12 cellular contexts compared by ENCODE assay signal in the genomic region with DNA sequence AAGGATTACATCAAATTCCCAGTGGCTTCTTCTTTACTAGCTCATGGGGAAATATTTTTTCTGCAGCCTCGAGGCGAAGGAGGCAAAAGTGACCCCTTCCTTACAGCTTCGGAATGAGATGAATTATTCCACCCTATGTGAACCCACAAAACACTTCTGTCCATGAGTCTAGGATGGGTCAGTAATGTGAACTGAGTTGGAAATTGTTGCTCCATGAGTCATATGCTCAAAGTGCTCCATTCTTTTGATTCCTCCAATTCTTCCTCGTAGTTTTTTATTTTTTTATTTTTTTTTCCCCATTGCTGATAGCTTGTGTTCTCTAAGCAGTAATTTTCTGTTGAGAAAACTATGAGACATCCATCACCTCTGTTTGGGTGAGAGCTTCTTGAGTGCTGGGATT. TPM values are rescaled to one million over a fixed set of nuclear protein-coding genes. Genes with fewer than 3 reads are reported as not detected.
DNase-seq lines count a peak whose midpoint lies in the region; ATAC-seq and TF ChIP-seq lines count a peak whose summit lies in the region.
"Had no signal": no experiment of that assay in that cellular context is flagged by ENCODE, and none has a peak within 500 bp of the region (broad histone marks: within the 10 kb centered on the region; RNA-seq: fewer than 3 reads in every experiment).

No MANE protein-coding gene starts in this region.

- H4K20me1 ChIP-seq in fibroblast of lung (ENCODE audit: control insufficient read depth, extremely low read depth, insufficient read depth, low read length) (no peaks in the 10 kb centered on the region), MM.1S (ENCODE audit: insufficient read depth, low read length) (no peaks in the 10 kb centered on the region)

- H3K27ac ChIP-seq in fibroblast of lung (ENCODE audit: insufficient read depth, low read length) (no peak overlapping the region), MM.1S (ENCODE audit: low read length) (no peak overlapping the region)

- ATAC-seq in left lobe of liver = no peak

- H3K4me2 ChIP-seq in fibroblast of lung (ENCODE audit: extremely low read depth, insufficient read depth, low read length) = no peak overlapping the region
- H3K4me2 ChIP-seq in MM.1S (ENCODE audit: low read depth, low read length) = no peak overlapping the region

- no peaks in the 10 kb centered on the region for H3K9me2 ChIP-seq in MM.1S (replicated peaks; ENCODE audit: insufficient read depth, low read length)

- no peaks in the 10 kb centered on the region for H3F3A ChIP-seq in MM.1S (ENCODE audit: insufficient read depth, low read length)

- no peaks in the 10 kb centered on the region for H3K79me2 ChIP-seq in fibroblast of lung (ENCODE audit: control insufficient read depth, insufficient read depth, low read length)
- no peaks in the 10 kb centered on the region for H3K79me2 ChIP-seq in MM.1S (ENCODE audit: low read length)

- H3K36me3 ChIP-seq in fibroblast of lung (ENCODE audit: control insufficient read depth, insufficient read depth, low read length) (no peaks in the 10 kb centered on the region), MM.1S (replicated peaks; ENCODE audit: insufficient read depth, low read length) (no peaks in the 10 kb centered on the region)

- H3K27me3 ChIP-seq in fibroblast of lung (ENCODE audit: control insufficient read depth, insufficient read depth, low read length) = no peaks in the 10 kb centered on the region
- H3K27me3 ChIP-seq in MM.1S (replicated peaks; ENCODE audit: insufficient read depth, low read length) = no peaks in the 10 kb centered on the region

- no peaks in the 10 kb centered on the region for H3K9me3 ChIP-seq in fibroblast of lung (ENCODE audit: control insufficient read depth, insufficient read depth, low read depth, low read length)
- H3K9me3 ChIP-seq in MM.1S (replicated peaks; ENCODE audit: insufficient read depth, low read length) = no peaks in the 10 kb centered on the region

- no peak overlapping the region for H3K9ac ChIP-seq in fibroblast of lung (ENCODE audit: insufficient read depth, low read length)
- H3K9ac ChIP-seq in MM.1S (ENCODE audit: low read length) = no peak overlapping the region

- H3K4me3 ChIP-seq in fibroblast of lung (replicated peaks in 1 of 4; ENCODE audit: control extremely low read depth in 1 of 4, insufficient read depth in 1 of 4, low read depth in 3 of 4, low read length in 4 of 4) (no peak overlapping the region), MM.1S (ENCODE audit: low read length) (no peak overlapping the region)

- DNase-seq in GM04504 (ENCODE audit: low read depth) (peak; percentile 69), RPMI7951 (ENCODE audit: low read depth) (peak; percentile 70), fibroblast of lung (ENCODE audit: low read depth in 2 of 2) (peak; percentile 24 to 91), renal cortical epithelial cell (ENCODE audit: low read depth) (peak; percentile 87), left lobe of liver (ENCODE audit: low spot score) (no peak), MM.1S (no peak), inferior parietal cortex (ENCODE audit: extremely low spot score) (no peak)
- no peak for DNase-seq in stimulated activated CD4-positive, alpha-beta T cell treated with anti-CD3 and anti-CD28 coated beads, Interleukin-4, amount 100 ng/mL, for 1 hour
- DNase-seq: activated naive CD4-positive, alpha-beta T cell treated with anti-CD3 and anti-CD28 coated beads, Interleukin-2, amount 50 U/mL, for 16 hours; CD8-positive, alpha-beta memory T cell; NCI-H510A; SHP77 had no signal

- H2AFZ ChIP-seq in fibroblast of lung (ENCODE audit: low read length) = no peak overlapping the region
- H2AFZ ChIP-seq in MM.1S (ENCODE audit: low read length) = no peak overlapping the region

- TF ChIP-seq CTCF in fibroblast of lung (conservative IDR thresholded peaks at IDR 0.05 in 1 of 2, IDR thresholded peaks at IDR 0.05 in 1 of 2; ENCODE audit: low read depth in 1 of 2, low read length in 2 of 2) (no peak), MM.1S (IDR thresholded peaks at IDR 0.05; ENCODE audit: low read length) (no peak)

- H3K4me1 ChIP-seq in fibroblast of lung (ENCODE audit: control insufficient read depth, extremely low read depth, insufficient read depth, low read length) (no peaks in the 10 kb centered on the region), MM.1S (ENCODE audit: low read length) (no peaks in the 10 kb centered on the region)

RNA-seq across cellular contexts. Expression of a gene that starts 31.7 kb away (rescaled TPM):
- total RNA-seq in RPMI7951 (2014; rRNA removed; shearing (Covaris generic)) = 44.4 and 49.5 TPM in 2 replicates
- total RNA-seq in fibroblast of lung = 42.1 and 47.2 TPM in 2 replicates
- 49.6 and 54.8 TPM in 2 replicates for polyA plus RNA-seq in fibroblast of lung
- 54.2 and 61.5 TPM in 2 replicates for polyA plus RNA-seq in fibroblast of lung (2012)
- 12.1 and 34.3 TPM in 2 replicates for polyA minus RNA-seq in fibroblast of lung (ENCODE audit: low replicate concordance)
- total RNA-seq in renal cortical epithelial cell = 60.8 and 85.1 TPM in 2 replicates
- total RNA-seq in left lobe of liver = 18.2 TPM

Comparison
In these comparisons a context has a peak if more than half of its experiments do, and no peak if none do; other contexts are left out.
1. DNase-seq: peak in GM04504 (single experiment), RPMI7951 (single experiment), fibroblast of lung (2 of 2) and renal cortical epithelial cell (single experiment); none in left lobe of liver (single experiment), MM.1S (single experiment), stimulated activated CD4-positive, alpha-beta T cell treated with anti-CD3 and anti-CD28 coated beads, Interleukin-4, amount 100 ng/mL, for 1 hour (single experiment) and inferior parietal cortex (single experiment).